ENCODE assay signal across 20 cellular contexts in genomic region chr10:125011926-125012705, GRCh38.
DNase-seq lines count a peak whose midpoint lies in the region; ATAC-seq and TF ChIP-seq lines count a peak whose summit lies in the region.
"Had no signal": no experiment of that assay in that cellular context is flagged by ENCODE, and none has a peak within 500 bp of the region (broad histone marks: within the 10 kb centered on the region; RNA-seq: fewer than 3 reads in every experiment).

No MANE protein-coding gene starts in this region.

- peak overlapping the region; percentile 37 for H3K4me3 ChIP-seq in left ventricle myocardium inferior
- no peak overlapping the region for H3K4me3 ChIP-seq in prostate gland
- H3K4me3 ChIP-seq: neural progenitor cell, right lobe of liver had no signal

- peak; percentile 49 for DNase-seq in Right ventricle myocardium superior
- no peak for DNase-seq in Right ventricle myocardium inferior (ENCODE audit: missing footprints)
- DNase-seq in left ventricle myocardium inferior, result peak; percentile 51
- no peak for DNase-seq in prostate gland (ENCODE audit: low spot score)
- DNase-seq in Calu3, result no peak
- no peak for DNase-seq in NCI-H1930 (lab: John Stamatoyannopoulos, UW)
- DNase-seq in HEK293T (ENCODE audit: extremely low spot score), result no peak
- DNase-seq in NCI-H82 treated with DMSO at 0.1 percent for 48 hours (lab: John Stamatoyannopoulos, UW; ENCODE audit: unreplicated experiment), result no peak
- DNase-seq: 8988T; activated T-cell treated with anti-CD3 and anti-CD28 coated beads, Interleukin-2, amount 50 U/mL, for 24 hours; C1 segment of cervical spinal cord; DMS53; effector CD4-positive, alpha-beta T cell; mammary epithelial cell; NCI-H1694 treated with DMSO at 0.1 percent for 48 hours; NCI-H524 treated with DMSO at 0.1 percent for 48 hours; stimulated activated CD4-positive, alpha-beta T cell treated with anti-CD3 and anti-CD28 coated beads, Interleukin-2, amount 100 ng/mL, for 48 hours had no signal

- H3K4me1 Mint-ChIP-seq in Calu3 (ENCODE audit: low read depth, unreplicated experiment), result peaks cover 18% of the 10 kb centered on the region

- no peak for TF ChIP-seq POLR2A in prostate gland (IDR thresholded peaks at IDR 0.05)

- 74% methylated on average over 27 of the region's 27 CpGs for WGBS in prostate gland

- H3K36me3 Mint-ChIP-seq in Calu3 (ENCODE audit: insufficient read depth, unreplicated experiment), result peaks cover 9% of the 10 kb centered on the region
- H3K36me3 Mint-ChIP-seq: activated naive CD8-positive, alpha-beta T cell had no signal

- H3K9me3 ChIP-seq in left ventricle myocardium inferior (replicated peaks) (no peaks in the 10 kb centered on the region), prostate gland (no peaks in the 10 kb centered on the region)
- H3K9me3 ChIP-seq: right lobe of liver had no signal

- peak; percentile 32 for ATAC-seq in Right ventricle myocardium superior (ENCODE audit: poor library complexity)
- no peak for ATAC-seq in Right ventricle myocardium inferior
- ATAC-seq: right lobe of liver had no signal

- H3K27me3 ChIP-seq in left ventricle myocardium inferior (ENCODE audit: low read depth) (no peaks in the 10 kb centered on the region), prostate gland (replicated peaks; ENCODE audit: insufficient read depth) (no peaks in the 10 kb centered on the region)
- H3K27me3 ChIP-seq: neural progenitor cell, right lobe of liver had no signal

- CTCF ChIA-PET in Calu3 (lab: Charles Lee), result no interaction called here
- CTCF ChIA-PET in HEK293T (lab: Yijun Ruan, JAX), result no interaction called here

- no TSS peak for BruUV-seq in Calu3 (replicated peaks; lab: Mats Ljungman, UMichigan)

- no peaks in the 10 kb centered on the region for H3K27me3 Mint-ChIP-seq in Calu3 (ENCODE audit: unreplicated experiment)

- peaks cover 91% of the 10 kb centered on the region for H3K4me1 ChIP-seq in left ventricle myocardium inferior
- H3K4me1 ChIP-seq in prostate gland (replicated peaks), result peaks cover 21% of the 10 kb centered on the region
- H3K4me1 ChIP-seq: right lobe of liver had no signal

- POLR2A ChIA-PET in HEK293T (lab: Yijun Ruan, JAX), result no interaction called here

- H3K9me3 Mint-ChIP-seq in Calu3 (ENCODE audit: low read depth, unreplicated experiment), result no peaks in the 10 kb centered on the region
- H3K9me3 Mint-ChIP-seq: activated T-cell treated with anti-CD3 and anti-CD28 coated beads, Interleukin-2, amount 50 U/mL, for 24 hours; neural progenitor cell had no signal

- peak overlapping the region; percentile 84 for H3K27ac ChIP-seq in left ventricle myocardium inferior (replicated peaks)
- H3K27ac ChIP-seq in prostate gland, result peak overlapping the region; percentile 56 to 80
- H3K27ac ChIP-seq: neural progenitor cell, right lobe of liver had no signal

- H3K4me3 Mint-ChIP-seq in Calu3 (ENCODE audit: low read depth, unreplicated experiment), result no peak overlapping the region
- H3K4me3 Mint-ChIP-seq: activated naive CD8-positive, alpha-beta T cell; activated T-cell treated with anti-CD3 and anti-CD28 coated beads, Interleukin-2, amount 50 U/mL, for 24 hours had no signal

- no peak for TF ChIP-seq CTCF in left ventricle myocardium inferior (IDR thresholded peaks at IDR 0.05; ENCODE audit: borderline replicate concordance)
- TF ChIP-seq CTCF in prostate gland (IDR thresholded peaks at IDR 0.05), result no peak
- TF ChIP-seq CTCF in Calu3 (IDR thresholded peaks at IDR 0.05; ENCODE audit: unreplicated experiment), result no peak

- intact Hi-C loops in Right ventricle myocardium superior (cut with DNase I) (no loop called here), Right ventricle myocardium inferior (cut with DNase I) (loop anchor here (5.0 kb wide), 1 partner anchor 35 kb away; no protein-coding TSS in a partner anchor), left ventricle myocardium inferior (cut with micrococcal nuclease) (no loop called here), prostate gland (cut with DNase I) (no loop called here), Calu3 (cut with micrococcal nuclease; ENCODE audit: unreplicated experiment) (no loop called here)

- no peak overlapping the region for H3K27ac Mint-ChIP-seq in Calu3 (ENCODE audit: unreplicated experiment)
- H3K27ac Mint-ChIP-seq: activated naive CD8-positive, alpha-beta T cell; activated T-cell treated with anti-CD3 and anti-CD28 coated beads, Interleukin-2, amount 50 U/mL, for 24 hours; neural progenitor cell had no signal

- no peaks in the 10 kb centered on the region for H3K36me3 ChIP-seq in left ventricle myocardium inferior
- H3K36me3 ChIP-seq in prostate gland, result no peaks in the 10 kb centered on the region
- H3K36me3 ChIP-seq: neural progenitor cell, right lobe of liver had no signal

TF ChIP-seq in HEK293T, 16 proteins besides CTCF, POLR2A, EP300 and RAD21:
- TF ChIP-seq FOXM1 (IDR thresholded peaks at IDR 0.05; ENCODE audit: borderline replicate concordance) (no peak), SP1 (IDR thresholded peaks at IDR 0.05) (no peak), FOXK2 (IDR thresholded peaks at IDR 0.05) (no peak), FOXA1 (IDR thresholded peaks at IDR 0.05) (no peak), L3MBTL2 (conservative IDR thresholded peaks at IDR 0.05) (no peak), BHLHE40 (IDR thresholded peaks at IDR 0.05; ENCODE audit: borderline replicate concordance) (no peak), TARDBP (IDR thresholded peaks at IDR 0.05) (no peak), PKNOX1 (IDR thresholded peaks at IDR 0.05) (no peak), LEF1 (IDR thresholded peaks at IDR 0.05; ENCODE audit: borderline replicate concordance) (no peak)

Comparison
In these comparisons a context has a peak if more than half of its experiments do, and no peak if none do; other contexts are left out.
1. DNase-seq: peak in Right ventricle myocardium superior (single experiment) and left ventricle myocardium inferior (single experiment); none in Right ventricle myocardium inferior (single experiment), prostate gland (single experiment), Calu3 (single experiment), NCI-H1930 (0 of 2), HEK293T (single experiment) and NCI-H82 treated with DMSO at 0.1 percent for 48 hours (single experiment).